7 cellular contexts compared by ENCODE assay signal in genomic region chr10:113854019-113854756, GRCh38.
DNase-seq lines count a peak whose midpoint lies in the region; ATAC-seq and TF ChIP-seq lines count a peak whose summit lies in the region.

DCLRE1A (minus strand) TSS chr10:113854082; CDS start chr10:113853182, 900 bp downstream.
A gene with protein sequence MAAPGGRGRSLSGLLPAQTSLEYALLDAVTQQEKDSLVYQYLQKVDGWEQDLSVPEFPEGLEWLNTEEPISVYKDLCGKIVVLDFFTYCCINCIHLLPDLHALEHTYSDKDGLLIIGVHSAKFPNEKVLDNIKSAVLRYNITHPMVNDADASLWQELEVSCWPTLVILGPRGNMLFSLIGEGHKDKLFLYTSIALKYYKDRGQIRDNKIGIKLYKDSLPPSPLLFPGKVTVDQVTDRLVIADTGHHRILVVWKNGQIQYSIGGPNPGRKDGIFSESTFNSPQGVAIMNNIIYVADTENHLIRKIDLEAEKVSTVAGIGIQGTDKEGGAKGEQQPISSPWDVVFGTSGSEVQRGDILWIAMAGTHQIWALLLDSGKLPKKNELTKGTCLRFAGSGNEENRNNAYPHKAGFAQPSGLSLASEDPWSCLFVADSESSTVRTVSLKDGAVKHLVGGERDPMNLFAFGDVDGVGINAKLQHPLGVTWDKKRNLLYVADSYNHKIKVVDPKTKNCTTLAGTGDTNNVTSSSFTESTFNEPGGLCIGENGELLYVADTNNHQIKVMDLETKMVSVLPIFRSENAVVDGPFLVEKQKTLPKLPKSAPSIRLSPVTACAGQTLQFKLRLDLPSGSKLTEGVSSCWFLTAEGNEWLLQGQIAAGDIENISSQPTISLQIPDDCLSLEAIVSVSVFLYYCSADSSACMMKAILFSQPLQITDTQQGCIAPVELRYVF (plus strand): TSS chr10:113854661. CDS start chr10:113854873, 212 bp downstream.

- ATAC-seq in GM18502 (IDR thresholded peaks at IDR 0.05; ENCODE audit: poor library complexity, unreplicated experiment), result peak; percentile 47
- ATAC-seq in HG02973 (IDR thresholded peaks at IDR 0.05; ENCODE audit: unreplicated experiment), result peak; percentile 26

- no peak for TF ChIP-seq CTCF in VCaP (conservative IDR thresholded peaks at IDR 0.05)

- peak within 1 kb of the TSS; percentile 97 for H3K27ac ChIP-seq in VCaP
- H3K27ac ChIP-seq in skin epidermis, result peak within 1 kb of the TSS; percentile 66 to 99 (median 92)

- DNase-seq in NCI-H2171 (lab: John Stamatoyannopoulos, UW) (peak; percentile 64), T47D (ENCODE audit: low read depth in 1 of 2, low spot score in 1 of 2) (peak; percentile 31 to 86), iPS-NIHi11 (ENCODE audit: low spot score) (peak; percentile 76)

- in situ Hi-C loops in T47D (cut with HindIII; ENCODE audit: low pct_unique_long_range_greater_than_20kb, low sequenced_read_pairs), result no loop called here

- H3K4me3 ChIP-seq in skin epidermis, result peak within 1 kb of the TSS; percentile 62 to 86 (median 74)

Comparison
In these comparisons a context has a peak if more than half of its experiments do, and no peak if none do; other contexts are left out.
1. Peak in every context shown above with its lines: DNase-seq, ATAC-seq, H3K4me3 ChIP-seq and H3K27ac ChIP-seq.